22 cellular contexts compared by ENCODE assay signal in the genomic region with DNA sequence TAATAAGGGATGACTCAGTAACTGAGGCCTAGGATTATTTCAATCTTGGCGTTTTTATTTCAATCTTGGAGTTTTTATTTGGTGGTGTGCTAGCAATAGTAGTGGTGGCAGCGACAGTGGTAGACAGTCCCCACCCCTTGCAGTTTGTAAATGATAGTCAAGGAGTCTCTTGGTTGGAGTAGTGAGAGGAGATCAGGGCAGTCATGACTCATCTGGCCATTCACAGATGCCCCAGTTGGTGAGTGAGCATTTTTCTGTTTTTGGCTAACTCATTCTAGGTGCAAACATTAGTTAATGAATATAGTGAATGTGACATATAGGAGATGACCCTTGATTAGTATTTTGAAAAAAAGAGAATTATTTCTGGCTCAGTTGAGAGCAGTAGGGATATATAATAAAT.
DNase-seq lines count a peak whose midpoint lies in the region; ATAC-seq, FAIRE-seq and TF ChIP-seq lines count a peak whose summit lies in the region.
"Had no signal": no experiment of that assay in that cellular context is flagged by ENCODE, and none has a peak within 500 bp of the region (broad histone marks: within the 10 kb centered on the region; RNA-seq: fewer than 3 reads in every experiment).

No MANE protein-coding gene starts in this region.

- FAIRE-seq in GM12891 (lab: Jason Lieb, UNC) = no peak

- no peak overlapping the region for H3K27ac ChIP-seq in substantia nigra (ENCODE audit: low read depth, low read length, poor library complexity, severe bottlenecking)
- H3K27ac ChIP-seq: body of pancreas, dorsolateral prefrontal cortex, transverse colon had no signal

- H3K27me3 Mint-ChIP-seq in activated T-helper 17 cell treated with anti-CD3 and anti-CD28 coated beads, Interleukin-2, amount 50 U/mL, for 72 hours = no peaks in the 10 kb centered on the region
- H3K27me3 Mint-ChIP-seq: CD4-positive, CD25-positive, alpha-beta regulatory T cell; progenitor cell of endocrine pancreas; stimulated activated naive B cell treated with anti-CD40 and anti-IgM and Interleukin-4, amounts not matched to agents 10 μg/mL and 1 μg/mL and 100 μg/mL, for 72 hours had no signal

- no peak for ATAC-seq in activated T-helper 17 cell treated with anti-CD3 and anti-CD28 coated beads, Interleukin-2, amount 50 U/mL, for 72 hours (replicated peaks)
- no peak for ATAC-seq in HG02588 (IDR thresholded peaks at IDR 0.05; ENCODE audit: unreplicated experiment)
- ATAC-seq: body of pancreas; left ventricle myocardium superior; stimulated activated naive B cell treated with anti-CD40 and anti-IgM and Interleukin-4, amounts not matched to agents 10 μg/mL and 1 μg/mL and 100 μg/mL, for 72 hours had no signal

- no peaks in the 10 kb centered on the region for H3K9me3 Mint-ChIP-seq in activated T-helper 17 cell treated with anti-CD3 and anti-CD28 coated beads, Interleukin-2, amount 50 U/mL, for 72 hours
- H3K9me3 Mint-ChIP-seq: CD4-positive, CD25-positive, alpha-beta regulatory T cell; stimulated activated naive B cell treated with anti-CD40 and anti-IgM and Interleukin-4, amounts not matched to agents 10 μg/mL and 1 μg/mL and 100 μg/mL, for 72 hours had no signal

- no peak overlapping the region for H3K4me3 Mint-ChIP-seq in activated T-helper 17 cell treated with anti-CD3 and anti-CD28 coated beads, Interleukin-2, amount 50 U/mL, for 72 hours
- H3K4me3 Mint-ChIP-seq: CD4-positive, CD25-positive, alpha-beta regulatory T cell; stimulated activated naive B cell treated with anti-CD40 and anti-IgM and Interleukin-4, amounts not matched to agents 10 μg/mL and 1 μg/mL and 100 μg/mL, for 72 hours had no signal

- H3K4me1 Mint-ChIP-seq in activated T-helper 17 cell treated with anti-CD3 and anti-CD28 coated beads, Interleukin-2, amount 50 U/mL, for 72 hours = peaks cover 4% of the 10 kb centered on the region
- H3K4me1 Mint-ChIP-seq: stimulated activated naive B cell treated with anti-CD40 and anti-IgM and Interleukin-4, amounts not matched to agents 10 μg/mL and 1 μg/mL and 100 μg/mL, for 72 hours had no signal

- TF ChIP-seq POLR2A in GM12891 (IDR thresholded peaks at IDR 0.05; ENCODE audit: low read depth, low read length) = no peak

- H3K36me3 Mint-ChIP-seq in activated T-helper 17 cell treated with anti-CD3 and anti-CD28 coated beads, Interleukin-2, amount 50 U/mL, for 72 hours (ENCODE audit: low read depth) = peaks cover 86% of the 10 kb centered on the region

- peak overlapping the region; percentile 13 for H3K27ac Mint-ChIP-seq in activated T-helper 17 cell treated with anti-CD3 and anti-CD28 coated beads, Interleukin-2, amount 50 U/mL, for 72 hours
- H3K27ac Mint-ChIP-seq: CD4-positive, CD25-positive, alpha-beta regulatory T cell; progenitor cell of endocrine pancreas; stimulated activated naive B cell treated with anti-CD40 and anti-IgM and Interleukin-4, amounts not matched to agents 10 μg/mL and 1 μg/mL and 100 μg/mL, for 72 hours had no signal

- DNase-seq in ACHN (peak; percentile 22), HK-2 (ENCODE audit: unreplicated experiment) (peak; percentile 15), glomerular visceral epithelial cell (ENCODE audit: extremely low spot score) (peak; percentile 17), substantia nigra (lab: John Stamatoyannopoulos, UW) (no peak), GM12891 (ENCODE audit: insufficient read length, low spot score) (no peak)
- no peak for DNase-seq in activated naive CD4-positive, alpha-beta T cell treated with Interleukin-2 at 50 U/mL for 16 hours
- DNase-seq: activated CD4-positive, alpha-beta T cell treated with anti-CD3 and anti-CD28 coated beads for 48 hours; activated CD8-positive, alpha-beta memory T cell treated with anti-CD3 and anti-CD28 coated beads, Interleukin-2, amount 50 U/mL, for 48 hours; activated naive CD4-positive, alpha-beta T cell; body of pancreas; CD4-positive, CD25-positive, alpha-beta regulatory T cell; DND-41; dorsolateral prefrontal cortex; left ventricle myocardium superior; NCI-H2029 treated with DMSO at 0.1 percent for 48 hours; NCI-H510A treated with DMSO at 0.1 percent for 48 hours; stimulated activated naive B cell treated with anti-CD40 and anti-IgM and Interleukin-4, amounts not matched to agents 10 μg/mL and 1 μg/mL and 100 μg/mL, for 72 hours; T1000; transverse colon had no signal

- in situ Hi-C loops in ACHN (cut with HindIII; ENCODE audit: low pct_ligation_motif_present, low pct_unique_long_range_greater_than_20kb, low sequenced_read_pairs) = no loop called here

TF ChIP-seq in GM12891, 5 proteins besides CTCF, POLR2A, EP300 and RAD21:
- no peak for TF ChIP-seq POLR2AphosphoS5 (IDR thresholded peaks at IDR 0.05; ENCODE audit: low read depth, low read length)
- no peak for TF ChIP-seq PAX5 (IDR thresholded peaks at IDR 0.05; ENCODE audit: insufficient read depth, low read length, severe bottlenecking)
- TF ChIP-seq SPI1 (IDR thresholded peaks at IDR 0.05; ENCODE audit: low read depth, low read length) = no peak
- TF ChIP-seq TAF1 (IDR thresholded peaks at IDR 0.05; ENCODE audit: low read depth, low read length) = no peak
- no peak for TF ChIP-seq POU2F2 (IDR thresholded peaks at IDR 0.05; ENCODE audit: low read depth, low read length)
TF ChIP-seq in GM12891: peak in this region for 0.

Comparison
In these comparisons a context has a peak if more than half of its experiments do, and no peak if none do; other contexts are left out.
1. DNase-seq: peak in ACHN (single experiment), HK-2 (single experiment) and glomerular visceral epithelial cell (single experiment); none in activated naive CD4-positive, alpha-beta T cell treated with Interleukin-2 at 50 U/mL for 16 hours (single experiment), substantia nigra (0 of 49) and GM12891 (single experiment).